ENCODE assay signal across 24 cellular contexts in the genomic region with DNA sequence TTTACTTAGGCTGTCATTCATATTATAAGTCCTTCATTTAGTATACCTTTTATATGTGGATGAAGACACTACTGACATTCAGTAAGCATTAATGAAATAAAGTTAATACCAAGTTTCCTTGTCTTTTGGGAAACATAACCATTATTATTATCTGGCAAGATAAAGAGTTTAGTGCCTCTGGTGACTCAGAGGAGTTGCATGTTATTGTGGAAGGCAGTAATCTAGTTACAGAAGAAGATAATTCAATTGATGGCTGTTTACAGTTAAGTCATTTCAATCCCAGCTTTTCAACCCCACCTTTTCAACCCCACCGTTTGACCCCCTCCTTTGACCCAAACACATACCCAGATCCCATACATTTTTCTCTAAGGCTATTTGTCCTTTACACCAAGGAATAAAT.
"Had no signal": no experiment of that assay in that cellular context is flagged by ENCODE, and none has a peak within 500 bp of the region (broad histone marks: within the 10 kb centered on the region; RNA-seq: fewer than 3 reads in every experiment).

No MANE protein-coding gene starts in this region.

- H3K27ac Mint-ChIP-seq: immature natural killer cell; memory B cell; nephron; progenitor cell of endocrine pancreas; stimulated activated effector memory CD8-positive, alpha-beta T cell treated with anti-CD3 and anti-CD28 coated beads, Interleukin-12 subunit alpha, Interleukin-12 subunit beta, amount 100 ng/mL, for 72 hours had no signal

- H3K27me3 ChIP-seq: colonic mucosa, tibial artery, upper lobe of left lung, uterus had no signal

- ATAC-seq: left cardiac atrium; lower lobe of right lung; pancreas; right cardiac atrium; stimulated activated effector memory CD8-positive, alpha-beta T cell treated with anti-CD3 and anti-CD28 coated beads, Interleukin-12 subunit alpha, Interleukin-12 subunit beta, amount 100 ng/mL, for 72 hours; stimulated activated naive CD8-positive, alpha-beta T cell treated with anti-CD3 and anti-CD28 coated beads, Interleukin-15, Interleukin-2, amounts not matched to agents 100 U/mL and 50 U/mL, for 24 hours had no signal

- H3K9me3 Mint-ChIP-seq: memory B cell; stimulated activated effector memory CD8-positive, alpha-beta T cell treated with anti-CD3 and anti-CD28 coated beads, Interleukin-12 subunit alpha, Interleukin-12 subunit beta, amount 100 ng/mL, for 72 hours had no signal

- H3K4me3 Mint-ChIP-seq: endodermal cell; immature natural killer cell; memory B cell; nephron; stimulated activated effector memory CD8-positive, alpha-beta T cell treated with anti-CD3 and anti-CD28 coated beads, Interleukin-12 subunit alpha, Interleukin-12 subunit beta, amount 100 ng/mL, for 72 hours had no signal

- H3K27me3 Mint-ChIP-seq: memory B cell, progenitor cell of endocrine pancreas had no signal

- H3K36me3 Mint-ChIP-seq: immature natural killer cell; memory B cell; stimulated activated effector memory CD8-positive, alpha-beta T cell treated with anti-CD3 and anti-CD28 coated beads, Interleukin-12 subunit alpha, Interleukin-12 subunit beta, amount 100 ng/mL, for 72 hours had no signal

- H3K9me3 ChIP-seq: colonic mucosa, left ventricle myocardium inferior, lower lobe of right lung, pancreas, tibial artery, upper lobe of left lung, uterus had no signal

- H3K36me3 ChIP-seq: colonic mucosa, left ventricle myocardium inferior, lower lobe of right lung, pancreas, tibial artery, upper lobe of left lung, uterus had no signal

- H3K27ac ChIP-seq: colonic mucosa, left ventricle myocardium inferior, lower lobe of right lung, pancreas, tibial artery, upper lobe of left lung, uterus had no signal

- H3K4me3 ChIP-seq: colonic mucosa, left ventricle myocardium inferior, lower lobe of right lung, pancreas, smooth muscle cell, tibial artery, upper lobe of left lung, uterus had no signal

- H3K4me1 Mint-ChIP-seq: immature natural killer cell; memory B cell; nephron; stimulated activated effector memory CD8-positive, alpha-beta T cell treated with anti-CD3 and anti-CD28 coated beads, Interleukin-12 subunit alpha, Interleukin-12 subunit beta, amount 100 ng/mL, for 72 hours had no signal

- DNase-seq: colonic mucosa; dermis blood vessel endothelial cell; erythroblast; immature natural killer cell; kidney; left cardiac atrium; left ventricle myocardium inferior; lower lobe of right lung; midbrain; occipital lobe; pancreas; right cardiac atrium; stimulated activated CD4-positive, alpha-beta T cell treated with anti-CD3 and anti-CD28 coated beads, Interleukin-4, amount 100 ng/mL, for 1 hour; stimulated activated CD8-positive, alpha-beta memory T cell treated with anti-CD3 and anti-CD28 coated beads, Interleukin-4, amount 100 ng/mL, for 48 hours; stimulated activated naive CD8-positive, alpha-beta T cell treated with anti-CD3 and anti-CD28 coated beads, Interleukin-15, Interleukin-2, amounts not matched to agents 100 U/mL and 50 U/mL, for 24 hours; tibial artery; upper lobe of left lung; uterus had no signal

- H3K4me1 ChIP-seq: colonic mucosa, left ventricle myocardium inferior, lower lobe of right lung, pancreas, tibial artery, upper lobe of left lung, uterus had no signal
